ENCODE assay signal across 9 cellular contexts in the genomic region with DNA sequence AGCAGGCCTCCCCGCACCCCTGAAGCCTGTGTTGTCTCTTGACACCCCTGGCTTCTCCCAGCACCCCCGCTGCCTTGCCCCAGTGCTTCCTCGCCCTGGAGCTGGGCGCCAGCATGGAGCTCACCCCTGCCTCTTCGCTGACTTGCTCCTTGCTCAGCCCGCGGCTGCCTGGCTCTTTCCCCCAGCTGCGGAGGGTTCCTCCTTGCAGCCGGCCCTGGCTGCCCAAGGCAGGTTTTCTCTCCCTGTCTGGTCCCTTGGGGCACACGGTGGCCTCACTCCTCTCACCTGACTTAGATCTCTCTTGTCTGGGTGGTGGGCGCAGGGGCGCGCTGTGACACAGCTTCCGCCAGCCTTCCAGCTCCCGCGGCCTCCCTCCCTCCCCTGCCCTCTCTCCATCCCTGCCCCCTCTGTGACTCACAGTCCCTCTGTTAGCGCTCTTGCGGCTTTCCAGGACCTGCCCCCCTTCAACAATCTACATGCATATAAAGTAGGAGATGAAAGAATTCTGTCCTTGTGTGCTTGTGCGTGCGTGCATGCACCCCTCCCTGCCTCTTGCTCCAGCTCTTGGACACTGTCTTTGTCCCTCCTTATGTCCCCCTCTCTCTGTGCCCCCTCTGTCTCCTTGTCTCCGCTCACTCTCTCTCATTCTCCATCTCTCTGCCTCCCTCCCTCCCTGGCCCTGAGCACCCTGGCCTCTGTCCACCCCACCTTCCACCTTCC. TPM values are rescaled to one million over a fixed set of nuclear protein-coding genes. Genes with fewer than 3 reads are reported as not detected.
DNase-seq lines count a peak whose midpoint lies in the region; ATAC-seq lines count a peak whose summit lies in the region.
"Had no signal": no experiment of that assay in that cellular context is flagged by ENCODE, and none has a peak within 500 bp of the region (broad histone marks: within the 10 kb centered on the region; RNA-seq: fewer than 3 reads in every experiment).

No MANE protein-coding gene starts in this region.

- no peak overlapping the region for H3K9ac ChIP-seq in skeletal muscle tissue (ENCODE audit: low read depth in 1 of 3, low read length in 3 of 3)

- ATAC-seq in GM21360 (IDR thresholded peaks at IDR 0.05; ENCODE audit: unreplicated experiment), result no peak

- no peak overlapping the region for H3K4me3 ChIP-seq in skeletal muscle tissue (ENCODE audit: low read length in 3 of 3)

- H3K4me1 ChIP-seq in skeletal muscle tissue (ENCODE audit: control insufficient read depth in 3 of 3, insufficient read depth in 3 of 3, low read length in 3 of 3), result peaks cover 9 to 23% (median 16%) of the 10 kb centered on the region in 3 donors

- DNase-seq in GM04503 (ENCODE audit: low read depth), result peak; percentile 19
- DNase-seq in NCI-H128 (lab: John Stamatoyannopoulos, UW; ENCODE audit: unreplicated experiment), result peak; percentile 8
- peak; percentile 25 for DNase-seq in activated T-cell treated with anti-CD3 and anti-CD28 coated beads for 4 hours
- peak; percentile 78 for DNase-seq in globus pallidus (ENCODE audit: low spot score)
- DNase-seq in cerebellar cortex (ENCODE audit: low spot score), result no peak
- no peak for DNase-seq in epidermal melanocyte (ENCODE audit: insufficient read length, low spot score)

- H3K27me3 ChIP-seq in skeletal muscle tissue (ENCODE audit: control insufficient read depth in 3 of 3, insufficient read depth in 3 of 3, low read length in 3 of 3), result peaks cover 0 to 4% (median 0%) of the 10 kb centered on the region in 3 donors

- peak overlapping the region; percentile 13 for H3K27ac ChIP-seq in skeletal muscle tissue (ENCODE audit: low read depth, low read length)

- H3K36me3 ChIP-seq in skeletal muscle tissue (ENCODE audit: control insufficient read depth in 3 of 3, insufficient read depth in 3 of 3, low read length in 3 of 3), result no peaks in the 10 kb centered on the region

- no peaks in the 10 kb centered on the region for H3K9me3 ChIP-seq in skeletal muscle tissue (ENCODE audit: control insufficient read depth in 3 of 3, low read length in 3 of 3)

RNA-seq across cellular contexts. Expression of a gene that starts 2.2 kb away (rescaled TPM):
- 1.0 TPM for total RNA-seq in skeletal muscle tissue

RNA-seq across cellular contexts. Expression of a gene that starts 14.6 kb away (rescaled TPM):
- 85.1 TPM for total RNA-seq in skeletal muscle tissue
- total RNA-seq: T-cell had no signal

RNA-seq across cellular contexts. Expression of a gene that starts 27.9 kb away (rescaled TPM):
- total RNA-seq in skeletal muscle tissue, result 25.1 TPM

RNA-seq across cellular contexts. Expression of a gene that starts 28.2 kb away (rescaled TPM):
- 85.6 TPM for total RNA-seq in skeletal muscle tissue

RNA-seq across cellular contexts. Expression of a gene that starts 41.6 kb away (rescaled TPM):
- total RNA-seq in skeletal muscle tissue, result 10.4 TPM

Comparison
In these comparisons a context has a peak if more than half of its experiments do, and no peak if none do; other contexts are left out.
1. DNase-seq: peak in GM04503 (single experiment), NCI-H128 (single experiment), activated T-cell treated with anti-CD3 and anti-CD28 coated beads for 4 hours (single experiment) and globus pallidus (single experiment); none in cerebellar cortex (single experiment) and epidermal melanocyte (single experiment).